In genomic region chr1:229024528-229025119, GRCh38 we compare ENCODE assay signal across 8 cellular contexts.
A peak's percentile ranks its signal among the peaks of the same experiment; 100 is the strongest.
DNase-seq lines count a peak whose midpoint lies in the region; ATAC-seq and TF ChIP-seq lines count a peak whose summit lies in the region.

No MANE protein-coding gene starts in this region.

- TF ChIP-seq CTCF in fibroblast of the aortic adventitia (IDR thresholded peaks at IDR 0.05; ENCODE audit: insufficient read depth, low read length) = no peak

- H3K4me3 ChIP-seq in fibroblast of the aortic adventitia (ENCODE audit: low read depth, low read length) = no peak overlapping the region

- DNase-seq in G401 (ENCODE audit: low spot score) (peak; percentile 12), RKO (ENCODE audit: low spot score) (peak; percentile 82), fibroblast of the aortic adventitia (ENCODE audit: low read depth) (peak; percentile 79), renal cortical epithelial cell (ENCODE audit: low read depth) (peak; percentile 84), DMS114 treated with DMSO at 0.1 percent for 48 hours (lab: John Stamatoyannopoulos, UW; ENCODE audit: unreplicated experiment) (no peak), NAMALWA (ENCODE audit: low spot score) (no peak)

- no peak for ATAC-seq in GM18861 (IDR thresholded peaks at IDR 0.05; ENCODE audit: unreplicated experiment)
- no peak for ATAC-seq in HG02588 (IDR thresholded peaks at IDR 0.05; ENCODE audit: unreplicated experiment)

- in situ Hi-C loops in G401 (cut with HindIII; ENCODE audit: low sequenced_read_pairs) = no loop called here

Comparison
In these comparisons a context has a peak if more than half of its experiments do, and no peak if none do; other contexts are left out.
1. DNase-seq: peak in G401 (single experiment), RKO (single experiment), fibroblast of the aortic adventitia (single experiment) and renal cortical epithelial cell (single experiment); none in DMS114 treated with DMSO at 0.1 percent for 48 hours (single experiment) and NAMALWA (single experiment).